8 cellular contexts compared by ENCODE assay signal in the genomic region with DNA sequence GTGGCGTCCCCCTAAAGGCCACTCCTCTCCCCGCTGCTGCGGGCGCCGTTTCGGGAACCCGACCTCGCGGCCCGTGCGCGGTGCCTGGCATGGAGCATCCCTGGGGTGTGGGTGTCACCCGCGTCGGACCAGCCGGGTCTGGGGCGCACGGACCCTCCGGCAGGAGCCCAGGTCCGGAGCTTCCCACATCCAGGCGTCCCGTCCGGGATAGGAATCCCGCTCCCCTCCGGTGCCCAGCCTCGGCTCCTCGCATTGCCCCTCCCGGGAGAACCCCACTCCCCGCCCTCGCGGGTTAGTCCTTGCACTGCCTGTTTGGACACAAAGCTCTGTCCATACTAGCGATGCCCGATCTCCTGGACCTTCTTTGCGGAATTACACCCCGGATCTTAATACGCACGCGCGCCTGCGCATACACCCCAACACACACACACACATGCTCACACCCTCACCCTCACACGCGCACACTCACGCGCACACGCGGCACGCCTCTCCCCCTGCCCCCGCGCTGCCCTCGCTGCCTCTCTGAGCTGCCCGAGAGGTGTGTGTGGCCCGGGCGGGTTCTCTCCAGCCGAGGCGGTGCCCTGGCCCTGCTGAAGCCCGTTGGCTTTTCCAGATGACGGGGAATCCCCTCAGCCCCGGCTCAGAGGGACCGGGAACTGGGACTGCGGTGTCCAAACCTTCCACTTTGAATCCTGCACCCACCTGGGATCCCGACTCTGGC. TPM values are rescaled to one million over a fixed set of nuclear protein-coding genes. Genes with fewer than 3 reads are reported as not detected.
DNase-seq lines count a peak whose midpoint lies in the region; ATAC-seq, FAIRE-seq and TF ChIP-seq lines count a peak whose summit lies in the region.

No MANE protein-coding gene starts in this region.

- no peak for FAIRE-seq in keratinocyte (lab: Jason Lieb, UNC)

- no peaks in the 10 kb centered on the region for H3K36me3 ChIP-seq in ES-I3 (ENCODE audit: insufficient read depth, low read length)
- H3K36me3 ChIP-seq in MG63, result no peaks in the 10 kb centered on the region
- H3K36me3 ChIP-seq in keratinocyte (ENCODE audit: control insufficient read depth in 2 of 2, extremely low read depth in 1 of 2, insufficient read depth in 2 of 2, low read length in 2 of 2), result no peaks in the 10 kb centered on the region

- H3K27me3 ChIP-seq in MG63, result no peaks in the 10 kb centered on the region
- no peaks in the 10 kb centered on the region for H3K27me3 ChIP-seq in keratinocyte (ENCODE audit: control insufficient read depth, extremely low read depth, insufficient read depth, low read length)

- H3K9me3 ChIP-seq in ES-I3 (ENCODE audit: control insufficient read depth, insufficient read depth, low read length) (no peaks in the 10 kb centered on the region), MG63 (no peaks in the 10 kb centered on the region), keratinocyte (ENCODE audit: control insufficient read depth, low read depth, low read length) (no peaks in the 10 kb centered on the region)

- dilution Hi-C loops in keratinocyte (cut with MboI; ENCODE audit: extremely low pct_ligation_motif_present, low sequenced_read_pairs), result no loop called here

- H4K20me1 ChIP-seq in keratinocyte (ENCODE audit: control insufficient read depth, extremely low read depth, insufficient read depth, low read length), result no peaks in the 10 kb centered on the region

- no peak for TF ChIP-seq CTCF in keratinocyte (optimal IDR thresholded peaks at IDR 0.05 in 1 of 3, IDR thresholded peaks at IDR 0.05 in 1 of 3, conservative IDR thresholded peaks at IDR 0.05 in 1 of 3; ENCODE audit: extremely low read depth in 1 of 3, insufficient read depth in 2 of 3, low read length in 3 of 3)

- H3K9ac ChIP-seq in ES-I3 (ENCODE audit: low read depth, low read length), result peak overlapping the region; percentile 73
- H3K9ac ChIP-seq in keratinocyte (ENCODE audit: control insufficient read depth, extremely low read depth, insufficient read depth, low read length), result peak overlapping the region; percentile 88

- peak overlapping the region; percentile 74 for H3K27ac ChIP-seq in keratinocyte (ENCODE audit: control insufficient read depth, insufficient read depth, low read length)

- H3K4me2 ChIP-seq in keratinocyte (ENCODE audit: control insufficient read depth, extremely low read depth, insufficient read depth, low read depth, low read length), result peak overlapping the region; percentile 87

- ATAC-seq in activated CD4-positive, CD25-positive, alpha-beta regulatory T cell treated with anti-CD3 and anti-CD28 coated beads, Interleukin-2, amount 50 U/mL, for 24 hours, result peak; percentile 39 to 46

- DNase-seq in GOT3 (lab: John Stamatoyannopoulos, UW), result peak; percentile 40
- peak; percentile 58 for DNase-seq in MG63
- peak; percentile 76 for DNase-seq in cerebellar cortex (ENCODE audit: low spot score)
- peak; percentile 28 for DNase-seq in keratinocyte (ENCODE audit: low read depth, low spot score)
- DNase-seq in stimulated activated CD4-positive, alpha-beta T cell treated with anti-CD3 and anti-CD28 coated beads, Interleukin-12 subunit alpha, Interleukin-12 subunit beta, amount 100 ng/mL, for 4 hours, result peak; percentile 49
- DNase-seq in NOMO-1 treated with DMSO at 0.1 percent for 48 hours (lab: John Stamatoyannopoulos, UW; ENCODE audit: unreplicated experiment), result no peak

- H3K4me3 ChIP-seq in MG63, result peak overlapping the region; percentile 70
- peak overlapping the region; percentile 76 to 93 (median 83) for H3K4me3 ChIP-seq in keratinocyte (ENCODE audit: control insufficient read depth in 2 of 3, extremely low read depth in 1 of 3, insufficient read depth in 2 of 3, low read depth in 1 of 3, low read length in 3 of 3)

- no peaks in the 10 kb centered on the region for H3K9me1 ChIP-seq in keratinocyte (ENCODE audit: control insufficient read depth, extremely low read depth, insufficient read depth, low read length)

- H3K4me1 ChIP-seq in ES-I3 (ENCODE audit: insufficient read depth, low read length) (no peaks in the 10 kb centered on the region), keratinocyte (ENCODE audit: control insufficient read depth, extremely low read depth, insufficient read depth, low read length) (peaks cover 9% of the 10 kb centered on the region)

- H2AFZ ChIP-seq in keratinocyte (ENCODE audit: control insufficient read depth, low read length), result peak overlapping the region; percentile 92

- H3K79me2 ChIP-seq in keratinocyte (ENCODE audit: control insufficient read depth, insufficient read depth, low read length), result peaks cover 2% of the 10 kb centered on the region

RNA-seq across cellular contexts. Expression of gene MTURN, which starts 0.9 kb away (rescaled TPM):
- total RNA-seq in MG63 (2014; rRNA removed; shearing (Covaris generic); ENCODE audit: low replicate concordance), result 2.0 and 7.1 TPM in 2 replicates
- polyA plus RNA-seq in keratinocyte, result 5.9 to 10.9 TPM (median 10.8 TPM) in 3 replicates
- 5.5 TPM for polyA plus RNA-seq in keratinocyte (2011; ENCODE audit: low read depth)
- polyA plus RNA-seq in keratinocyte (2011; cell fraction: cytosol; rRNA removed), result 6.6 and 8.5 TPM in 2 replicates
- 11.0 and 12.6 TPM in 2 replicates for polyA plus RNA-seq in keratinocyte (2011; cell fraction: nucleus; rRNA removed)
- polyA plus RNA-seq in keratinocyte (2012; ENCODE audit: low replicate concordance), result 7.7 and 9.7 TPM in 2 replicates
- 4.3 to 10.3 TPM (median 9.9 TPM) in 3 replicates for polyA minus RNA-seq in keratinocyte
- 6.1 TPM for polyA minus RNA-seq in keratinocyte (2011; cell fraction: cytosol; rRNA and poly(A)+ RNA removed)
- 5.0 and 10.3 TPM in 2 replicates for polyA minus RNA-seq in keratinocyte (2011; cell fraction: nucleus; rRNA and poly(A)+ RNA removed)
